In genomic region chrX:70995338-70995737, GRCh38 we compare ENCODE assay signal across 8 cellular contexts.
"Had no signal": no experiment of that assay in that cellular context is flagged by ENCODE, and none has a peak within 500 bp of the region (broad histone marks: within the 10 kb centered on the region; RNA-seq: fewer than 3 reads in every experiment).

No MANE protein-coding gene starts in this region.

- H3K4me3 Mint-ChIP-seq: IgD-negative memory B cell had no signal

- H3K27ac Mint-ChIP-seq: IgD-negative memory B cell had no signal

- H3K4me2 ChIP-seq: KMS-11 had no signal

- H3K36me3 Mint-ChIP-seq: IgD-negative memory B cell had no signal

- FAIRE-seq: HTR-8/SVneo had no signal

- H3K27ac ChIP-seq: HL-60, KMS-11 had no signal

- H3K9ac ChIP-seq: KMS-11 had no signal

- DNase-seq: IMR-90, Karpas-422, KBM-7, KG1 had no signal

- H3K27me3 Mint-ChIP-seq: IgD-negative memory B cell had no signal
